1 cellular context compared by ENCODE assay signal in the genomic region with DNA sequence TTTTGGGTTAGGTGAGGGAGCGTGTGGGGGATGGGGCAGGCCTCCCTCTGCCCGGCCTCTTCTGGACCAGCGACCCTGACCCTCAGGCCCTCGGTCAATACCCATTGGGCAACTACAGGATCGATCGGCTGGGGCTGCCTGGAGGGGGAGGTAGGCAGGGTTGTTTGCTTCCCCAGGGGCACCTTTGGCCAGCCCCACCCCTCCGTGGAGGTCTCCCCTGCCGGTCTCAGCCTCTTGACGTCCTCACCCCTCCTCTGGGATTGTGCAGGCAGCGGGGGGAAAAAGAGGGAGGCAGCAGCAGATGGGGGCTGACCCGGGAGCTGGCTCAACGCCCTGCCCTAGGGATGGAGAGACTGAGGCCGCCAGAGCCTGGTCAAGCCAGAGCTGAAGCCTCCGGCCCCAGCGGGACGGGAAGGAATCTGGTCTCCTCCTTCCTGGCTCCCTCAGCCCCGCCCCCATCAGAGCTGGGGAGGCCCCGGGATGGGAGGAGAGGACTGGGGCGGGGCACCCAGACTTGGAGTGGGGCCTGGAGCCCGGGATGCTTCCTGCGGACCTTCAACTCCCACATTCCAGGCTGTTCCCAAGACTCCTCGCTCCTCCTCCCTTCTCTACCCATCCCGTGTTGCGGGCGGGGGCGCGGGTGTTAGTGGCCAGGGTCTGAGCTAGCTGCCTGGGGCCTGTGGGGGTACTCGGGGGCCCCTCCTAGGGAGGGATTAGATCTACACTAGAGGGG.
TF ChIP-seq lines count a peak whose summit lies in the region.

No MANE protein-coding gene starts in this region.

TF ChIP-seq in HepG2, 621 proteins besides CTCF, POLR2A, EP300 and RAD21 (continued from another document and continues in another):
- no peak; the same call in 1 of the 2 replicates for TF ChIP-seq ZNF441 (CRISPR knock-in tag; IDR thresholded peaks at IDR 0.05; ENCODE audit: borderline replicate concordance)
- TF ChIP-seq RBM22 (optimal IDR thresholded peaks at IDR 0.05; ENCODE audit: low read length), result no peak
- TF ChIP-seq, protein P1, sequence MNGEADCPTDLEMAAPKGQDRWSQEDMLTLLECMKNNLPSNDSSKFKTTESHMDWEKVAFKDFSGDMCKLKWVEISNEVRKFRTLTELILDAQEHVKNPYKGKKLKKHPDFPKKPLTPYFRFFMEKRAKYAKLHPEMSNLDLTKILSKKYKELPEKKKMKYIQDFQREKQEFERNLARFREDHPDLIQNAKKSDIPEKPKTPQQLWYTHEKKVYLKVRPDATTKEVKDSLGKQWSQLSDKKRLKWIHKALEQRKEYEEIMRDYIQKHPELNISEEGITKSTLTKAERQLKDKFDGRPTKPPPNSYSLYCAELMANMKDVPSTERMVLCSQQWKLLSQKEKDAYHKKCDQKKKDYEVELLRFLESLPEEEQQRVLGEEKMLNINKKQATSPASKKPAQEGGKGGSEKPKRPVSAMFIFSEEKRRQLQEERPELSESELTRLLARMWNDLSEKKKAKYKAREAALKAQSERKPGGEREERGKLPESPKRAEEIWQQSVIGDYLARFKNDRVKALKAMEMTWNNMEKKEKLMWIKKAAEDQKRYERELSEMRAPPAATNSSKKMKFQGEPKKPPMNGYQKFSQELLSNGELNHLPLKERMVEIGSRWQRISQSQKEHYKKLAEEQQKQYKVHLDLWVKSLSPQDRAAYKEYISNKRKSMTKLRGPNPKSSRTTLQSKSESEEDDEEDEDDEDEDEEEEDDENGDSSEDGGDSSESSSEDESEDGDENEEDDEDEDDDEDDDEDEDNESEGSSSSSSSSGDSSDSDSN (CRISPR knock-in tag; IDR thresholded peaks at IDR 0.05), result peak; percentile 94
- TF ChIP-seq ZNF713 (CRISPR knock-in tag; IDR thresholded peaks at IDR 0.05), result no peak
- peak; percentile 73; the same call in 1 of the 2 replicates for TF ChIP-seq ZNF605 (CRISPR knock-in tag; IDR thresholded peaks at IDR 0.05)
- TF ChIP-seq CBX1 (IDR thresholded peaks at IDR 0.05; ENCODE audit: low read depth), result peak; percentile 23
- TF ChIP-seq, protein P2, sequence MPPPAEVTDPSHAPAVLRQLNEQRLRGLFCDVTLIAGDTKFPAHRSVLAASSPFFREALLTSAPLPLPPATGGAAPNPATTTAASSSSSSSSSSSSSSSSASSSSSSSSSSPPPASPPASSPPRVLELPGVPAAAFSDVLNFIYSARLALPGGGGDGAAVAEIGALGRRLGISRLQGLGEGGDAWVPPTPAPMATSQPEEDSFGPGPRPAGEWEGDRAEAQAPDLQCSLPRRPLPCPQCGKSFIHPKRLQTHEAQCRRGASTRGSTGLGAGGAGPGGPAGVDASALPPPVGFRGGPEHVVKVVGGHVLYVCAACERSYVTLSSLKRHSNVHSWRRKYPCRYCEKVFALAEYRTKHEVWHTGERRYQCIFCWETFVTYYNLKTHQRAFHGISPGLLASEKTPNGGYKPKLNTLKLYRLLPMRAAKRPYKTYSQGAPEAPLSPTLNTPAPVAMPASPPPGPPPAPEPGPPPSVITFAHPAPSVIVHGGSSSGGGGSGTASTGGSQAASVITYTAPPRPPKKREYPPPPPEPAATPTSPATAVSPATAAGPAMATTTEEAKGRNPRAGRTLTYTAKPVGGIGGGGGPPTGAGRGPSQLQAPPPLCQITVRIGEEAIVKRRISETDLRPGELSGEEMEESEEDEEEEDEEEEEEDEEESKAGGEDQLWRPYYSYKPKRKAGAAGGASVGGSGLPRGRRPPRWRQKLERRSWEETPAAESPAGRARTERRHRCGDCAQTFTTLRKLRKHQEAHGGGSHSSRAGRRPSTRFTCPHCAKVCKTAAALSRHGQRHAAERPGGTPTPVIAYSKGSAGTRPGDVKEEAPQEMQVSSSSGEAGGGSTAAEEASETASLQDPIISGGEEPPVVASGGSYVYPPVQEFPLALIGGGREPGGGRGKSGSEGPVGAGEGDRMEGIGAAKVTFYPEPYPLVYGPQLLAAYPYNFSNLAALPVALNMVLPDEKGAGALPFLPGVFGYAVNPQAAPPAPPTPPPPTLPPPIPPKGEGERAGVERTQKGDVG (CRISPR knock-in tag; IDR thresholded peaks at IDR 0.05; ENCODE audit: borderline replicate concordance), result peak; percentile 95
- no peak for TF ChIP-seq NFRKB (IDR thresholded peaks at IDR 0.05)
- TF ChIP-seq PITX1 (CRISPR knock-in tag; IDR thresholded peaks at IDR 0.05), result peak; percentile 97
- TF ChIP-seq TRIM24 (CRISPR knock-in tag; IDR thresholded peaks at IDR 0.05), result peak; percentile 96
- peak; percentile 53 for TF ChIP-seq ZNF709 (CRISPR knock-in tag; IDR thresholded peaks at IDR 0.05)
- TF ChIP-seq, protein P3, sequence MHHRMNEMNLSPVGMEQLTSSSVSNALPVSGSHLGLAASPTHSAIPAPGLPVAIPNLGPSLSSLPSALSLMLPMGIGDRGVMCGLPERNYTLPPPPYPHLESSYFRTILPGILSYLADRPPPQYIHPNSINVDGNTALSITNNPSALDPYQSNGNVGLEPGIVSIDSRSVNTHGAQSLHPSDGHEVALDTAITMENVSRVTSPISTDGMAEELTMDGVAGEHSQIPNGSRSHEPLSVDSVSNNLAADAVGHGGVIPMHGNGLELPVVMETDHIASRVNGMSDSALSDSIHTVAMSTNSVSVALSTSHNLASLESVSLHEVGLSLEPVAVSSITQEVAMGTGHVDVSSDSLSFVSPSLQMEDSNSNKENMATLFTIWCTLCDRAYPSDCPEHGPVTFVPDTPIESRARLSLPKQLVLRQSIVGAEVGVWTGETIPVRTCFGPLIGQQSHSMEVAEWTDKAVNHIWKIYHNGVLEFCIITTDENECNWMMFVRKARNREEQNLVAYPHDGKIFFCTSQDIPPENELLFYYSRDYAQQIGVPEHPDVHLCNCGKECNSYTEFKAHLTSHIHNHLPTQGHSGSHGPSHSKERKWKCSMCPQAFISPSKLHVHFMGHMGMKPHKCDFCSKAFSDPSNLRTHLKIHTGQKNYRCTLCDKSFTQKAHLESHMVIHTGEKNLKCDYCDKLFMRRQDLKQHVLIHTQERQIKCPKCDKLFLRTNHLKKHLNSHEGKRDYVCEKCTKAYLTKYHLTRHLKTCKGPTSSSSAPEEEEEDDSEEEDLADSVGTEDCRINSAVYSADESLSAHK (CRISPR knock-in tag; IDR thresholded peaks at IDR 0.05; ENCODE audit: borderline replicate concordance), result no peak
- TF ChIP-seq ZBTB8A (CRISPR knock-in tag; IDR thresholded peaks at IDR 0.05; ENCODE audit: borderline replicate concordance, low read depth), result no peak
- peak; percentile 19; the same call in 1 of the 2 replicates for TF ChIP-seq BHLHE40 (IDR thresholded peaks at IDR 0.05; ENCODE audit: low read length)
- no peak for TF ChIP-seq PCBP2 (optimal IDR thresholded peaks at IDR 0.05; ENCODE audit: low read depth, low read length, poor library complexity, severe bottlenecking)
- no peak for TF ChIP-seq ZNF124 (CRISPR knock-in tag; IDR thresholded peaks at IDR 0.05)
- TF ChIP-seq, protein P4, sequence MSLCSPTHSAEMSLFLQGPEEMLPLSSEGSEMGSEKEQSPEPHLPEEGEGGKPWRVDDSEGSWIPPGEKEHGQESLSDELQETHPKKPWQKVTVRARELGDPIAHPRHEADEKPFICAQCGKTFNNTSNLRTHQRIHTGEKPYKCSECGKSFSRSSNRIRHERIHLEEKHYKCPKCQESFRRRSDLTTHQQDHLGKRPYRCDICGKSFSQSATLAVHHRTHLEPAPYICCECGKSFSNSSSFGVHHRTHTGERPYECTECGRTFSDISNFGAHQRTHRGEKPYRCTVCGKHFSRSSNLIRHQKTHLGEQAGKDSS (CRISPR knock-in tag; IDR thresholded peaks at IDR 0.05; ENCODE audit: borderline replicate concordance, low read depth), result peak; percentile 41; the same call in 1 of the 2 replicates
- peak; percentile 91 for TF ChIP-seq HMG20B (CRISPR knock-in tag; conservative IDR thresholded peaks at IDR 0.05)
- TF ChIP-seq, protein P5, sequence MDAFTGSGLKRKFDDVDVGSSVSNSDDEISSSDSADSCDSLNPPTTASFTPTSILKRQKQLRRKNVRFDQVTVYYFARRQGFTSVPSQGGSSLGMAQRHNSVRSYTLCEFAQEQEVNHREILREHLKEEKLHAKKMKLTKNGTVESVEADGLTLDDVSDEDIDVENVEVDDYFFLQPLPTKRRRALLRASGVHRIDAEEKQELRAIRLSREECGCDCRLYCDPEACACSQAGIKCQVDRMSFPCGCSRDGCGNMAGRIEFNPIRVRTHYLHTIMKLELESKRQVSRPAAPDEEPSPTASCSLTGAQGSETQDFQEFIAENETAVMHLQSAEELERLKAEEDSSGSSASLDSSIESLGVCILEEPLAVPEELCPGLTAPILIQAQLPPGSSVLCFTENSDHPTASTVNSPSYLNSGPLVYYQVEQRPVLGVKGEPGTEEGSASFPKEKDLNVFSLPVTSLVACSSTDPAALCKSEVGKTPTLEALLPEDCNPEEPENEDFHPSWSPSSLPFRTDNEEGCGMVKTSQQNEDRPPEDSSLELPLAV (CRISPR knock-in tag; conservative IDR thresholded peaks at IDR 0.05; ENCODE audit: low read depth), result no peak
- peak; percentile 86 for TF ChIP-seq GATA4 (IDR thresholded peaks at IDR 0.05; ENCODE audit: borderline replicate concordance, low read depth)
- TF ChIP-seq SP4 (CRISPR knock-in tag; IDR thresholded peaks at IDR 0.05), result peak; percentile 72
- TF ChIP-seq, protein P6, sequence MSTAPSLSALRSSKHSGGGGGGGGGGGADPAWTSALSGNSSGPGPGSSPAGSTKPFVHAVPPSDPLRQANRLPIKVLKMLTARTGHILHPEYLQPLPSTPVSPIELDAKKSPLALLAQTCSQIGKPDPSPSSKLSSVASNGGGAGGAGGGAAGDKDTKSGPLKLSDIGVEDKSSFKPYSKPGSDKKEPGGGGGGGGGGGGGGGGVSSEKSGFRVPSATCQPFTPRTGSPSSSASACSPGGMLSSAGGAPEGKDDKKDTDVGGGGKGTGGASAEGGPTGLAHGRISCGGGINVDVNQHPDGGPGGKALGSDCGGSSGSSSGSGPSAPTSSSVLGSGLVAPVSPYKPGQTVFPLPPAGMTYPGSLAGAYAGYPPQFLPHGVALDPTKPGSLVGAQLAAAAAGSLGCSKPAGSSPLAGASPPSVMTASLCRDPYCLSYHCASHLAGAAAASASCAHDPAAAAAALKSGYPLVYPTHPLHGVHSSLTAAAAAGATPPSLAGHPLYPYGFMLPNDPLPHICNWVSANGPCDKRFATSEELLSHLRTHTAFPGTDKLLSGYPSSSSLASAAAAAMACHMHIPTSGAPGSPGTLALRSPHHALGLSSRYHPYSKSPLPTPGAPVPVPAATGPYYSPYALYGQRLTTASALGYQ (CRISPR knock-in tag; IDR thresholded peaks at IDR 0.05), result peak; percentile 94
- TF ChIP-seq ZC3H13 (CRISPR knock-in tag; IDR thresholded peaks at IDR 0.05), result peak; percentile 83; the same call in 1 of the 2 replicates
- TF ChIP-seq, protein P7, sequence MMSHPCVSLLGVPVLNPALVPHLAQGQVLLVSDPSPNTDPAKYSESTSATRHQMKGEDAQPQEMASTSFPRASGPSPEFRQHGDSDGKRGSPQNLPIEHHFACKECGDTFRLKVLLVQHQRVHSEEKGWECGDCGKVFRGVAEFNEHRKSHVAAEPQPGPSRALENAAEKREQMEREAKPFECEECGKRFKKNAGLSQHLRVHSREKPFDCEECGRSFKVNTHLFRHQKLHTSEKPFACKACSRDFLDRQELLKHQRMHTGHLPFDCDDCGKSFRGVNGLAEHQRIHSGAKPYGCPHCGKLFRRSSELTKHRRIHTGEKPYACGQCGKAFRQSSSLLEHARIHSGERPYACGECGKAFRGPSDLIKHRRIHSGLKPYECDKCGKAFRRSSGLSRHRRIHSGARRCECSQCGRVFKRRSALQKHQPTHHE (CRISPR knock-in tag; IDR thresholded peaks at IDR 0.05; ENCODE audit: borderline replicate concordance), result peak; percentile 37; the same call in 1 of the 2 replicates
- no peak for TF ChIP-seq ZNF782 (CRISPR knock-in tag; IDR thresholded peaks at IDR 0.05; ENCODE audit: borderline replicate concordance)
- peak; percentile 45 for TF ChIP-seq SP2 (CRISPR knock-in tag; IDR thresholded peaks at IDR 0.05)
- peak; percentile 77; the same call in 1 of the 2 replicates for TF ChIP-seq ZNF430 (CRISPR knock-in tag; IDR thresholded peaks at IDR 0.05)
- peak; percentile 98 for TF ChIP-seq GATAD2A (CRISPR knock-in tag; IDR thresholded peaks at IDR 0.05)
- TF ChIP-seq, protein P8, sequence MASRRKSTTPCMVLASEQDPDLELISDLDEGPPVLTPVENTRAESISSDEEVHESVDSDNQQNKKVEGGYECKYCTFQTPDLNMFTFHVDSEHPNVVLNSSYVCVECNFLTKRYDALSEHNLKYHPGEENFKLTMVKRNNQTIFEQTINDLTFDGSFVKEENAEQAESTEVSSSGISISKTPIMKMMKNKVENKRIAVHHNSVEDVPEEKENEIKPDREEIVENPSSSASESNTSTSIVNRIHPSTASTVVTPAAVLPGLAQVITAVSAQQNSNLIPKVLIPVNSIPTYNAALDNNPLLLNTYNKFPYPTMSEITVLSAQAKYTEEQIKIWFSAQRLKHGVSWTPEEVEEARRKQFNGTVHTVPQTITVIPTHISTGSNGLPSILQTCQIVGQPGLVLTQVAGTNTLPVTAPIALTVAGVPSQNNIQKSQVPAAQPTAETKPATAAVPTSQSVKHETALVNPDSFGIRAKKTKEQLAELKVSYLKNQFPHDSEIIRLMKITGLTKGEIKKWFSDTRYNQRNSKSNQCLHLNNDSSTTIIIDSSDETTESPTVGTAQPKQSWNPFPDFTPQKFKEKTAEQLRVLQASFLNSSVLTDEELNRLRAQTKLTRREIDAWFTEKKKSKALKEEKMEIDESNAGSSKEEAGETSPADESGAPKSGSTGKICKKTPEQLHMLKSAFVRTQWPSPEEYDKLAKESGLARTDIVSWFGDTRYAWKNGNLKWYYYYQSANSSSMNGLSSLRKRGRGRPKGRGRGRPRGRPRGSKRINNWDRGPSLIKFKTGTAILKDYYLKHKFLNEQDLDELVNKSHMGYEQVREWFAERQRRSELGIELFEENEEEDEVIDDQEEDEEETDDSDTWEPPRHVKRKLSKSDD (CRISPR knock-in tag; IDR thresholded peaks at IDR 0.05; ENCODE audit: low read depth), result peak; percentile 66; the same call in 1 of the 2 replicates
- peak; percentile 96 for TF ChIP-seq FOXC1 (CRISPR knock-in tag; IDR thresholded peaks at IDR 0.05; ENCODE audit: borderline replicate concordance)
- peak; percentile 94 for TF ChIP-seq CEBPG (CRISPR knock-in tag; IDR thresholded peaks at IDR 0.05)
- TF ChIP-seq RFXANK (CRISPR knock-in tag; IDR thresholded peaks at IDR 0.05), result no peak
- peak; percentile 100 for TF ChIP-seq ZBTB7A (CRISPR knock-in tag; IDR thresholded peaks at IDR 0.05)
- TF ChIP-seq ZNF44 (CRISPR knock-in tag; IDR thresholded peaks at IDR 0.05), result 0 out of 2 replicates have a peak, but pooled peaks have one; percentile 9
- peak; percentile 47; the same call in 1 of the 2 replicates for TF ChIP-seq ZNF121 (CRISPR knock-in tag; IDR thresholded peaks at IDR 0.05)
- peak; percentile 98 for TF ChIP-seq HNF4A (CRISPR knock-in tag; IDR thresholded peaks at IDR 0.05)
- TF ChIP-seq ZNF225 (CRISPR knock-in tag; IDR thresholded peaks at IDR 0.05), result peak; percentile 86
- peak; percentile 86; the same call in 1 of the 2 replicates for TF ChIP-seq KDM5B (CRISPR knock-in tag; IDR thresholded peaks at IDR 0.05; ENCODE audit: borderline replicate concordance)
- TF ChIP-seq ZNF670 (CRISPR knock-in tag; IDR thresholded peaks at IDR 0.05; ENCODE audit: borderline replicate concordance), result peak; percentile 99
- TF ChIP-seq, protein P9, sequence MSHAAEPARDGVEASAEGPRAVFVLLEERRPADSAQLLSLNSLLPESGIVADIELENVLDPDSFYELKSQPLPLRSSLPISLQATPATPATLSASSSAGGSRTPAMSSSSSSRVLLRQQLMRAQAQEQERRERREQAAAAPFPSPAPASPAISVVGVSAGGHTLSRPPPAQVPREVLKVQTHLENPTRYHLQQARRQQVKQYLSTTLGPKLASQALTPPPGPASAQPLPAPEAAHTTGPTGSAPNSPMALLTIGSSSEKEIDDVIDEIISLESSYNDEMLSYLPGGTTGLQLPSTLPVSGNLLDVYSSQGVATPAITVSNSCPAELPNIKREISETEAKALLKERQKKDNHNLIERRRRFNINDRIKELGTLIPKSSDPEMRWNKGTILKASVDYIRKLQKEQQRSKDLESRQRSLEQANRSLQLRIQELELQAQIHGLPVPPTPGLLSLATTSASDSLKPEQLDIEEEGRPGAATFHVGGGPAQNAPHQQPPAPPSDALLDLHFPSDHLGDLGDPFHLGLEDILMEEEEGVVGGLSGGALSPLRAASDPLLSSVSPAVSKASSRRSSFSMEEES (CRISPR knock-in tag; IDR thresholded peaks at IDR 0.05), result no peak
- TF ChIP-seq JUNB (CRISPR knock-in tag; IDR thresholded peaks at IDR 0.05; ENCODE audit: borderline replicate concordance), result no peak
